In the genomic region with DNA sequence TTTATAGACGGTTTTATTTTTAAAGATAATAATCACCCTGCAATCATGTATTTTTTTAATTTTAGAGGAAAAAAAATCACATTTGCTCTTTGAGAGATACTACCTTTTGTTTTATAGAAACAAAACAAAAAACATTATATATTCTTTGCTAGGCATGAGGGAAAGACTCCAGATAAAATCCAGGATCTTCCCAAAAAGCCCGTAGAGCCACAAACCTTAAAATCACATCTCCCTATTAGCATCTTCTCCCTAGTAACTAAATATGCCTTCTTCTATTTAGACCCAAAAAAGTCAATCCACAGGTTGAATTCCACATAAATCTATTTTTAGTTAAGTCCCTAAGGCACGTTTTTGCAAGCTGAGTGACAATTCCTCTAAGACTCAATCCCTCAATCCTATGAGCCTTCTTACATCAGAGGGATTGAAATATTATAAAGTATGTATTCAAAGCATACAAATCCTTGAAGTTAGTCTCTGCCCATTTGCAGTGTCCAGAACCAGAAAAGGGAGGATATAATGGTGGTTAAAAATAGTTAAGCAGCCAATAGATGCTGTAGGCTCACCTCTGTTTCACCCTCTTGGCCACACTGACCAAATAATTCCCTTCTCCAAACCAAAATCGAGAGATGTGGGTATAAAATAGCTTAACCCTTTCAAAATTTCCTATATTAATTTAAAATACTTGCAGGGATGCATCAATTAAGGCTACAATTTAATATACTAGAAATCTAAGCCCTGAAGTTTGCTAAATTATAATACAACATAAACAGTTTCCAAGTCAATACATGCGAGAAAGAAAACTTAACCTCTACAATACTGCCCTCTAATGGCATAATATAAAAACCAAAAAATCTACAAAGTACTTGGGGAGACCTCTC, we compare ENCODE assay signal across 8 cellular contexts.
DNase-seq lines count a peak whose midpoint lies in the region; ATAC-seq and TF ChIP-seq lines count a peak whose summit lies in the region.

No MANE protein-coding gene starts in this region.

- no peaks in the 10 kb centered on the region for H3K9me3 Mint-ChIP-seq in effector memory CD8-positive, alpha-beta T cell

- CTCF ChIA-PET in RWPE1 (lab: Yijun Ruan, JAX) = interaction anchor here (0.6 to 1.9 kb wide), 8 partner anchors 13 to 529 kb away, joined by 3 to 11 read pairs (median 4); no protein-coding TSS in a partner anchor

- ATAC-seq in effector memory CD8-positive, alpha-beta T cell (replicated peaks) = peak; percentile 29

- H3K4me1 ChIP-seq in HUES64 (ENCODE audit: insufficient read depth, low read length) (peaks cover 11% of the 10 kb centered on the region), muscle layer of duodenum (ENCODE audit: control insufficient read depth in 1 of 2, insufficient read depth in 2 of 2, low read length in 2 of 2) (peaks cover 6 to 26% of the 10 kb centered on the region in 2 donors)

- H3K4me1 Mint-ChIP-seq in effector memory CD8-positive, alpha-beta T cell (ENCODE audit: low read depth in 2 of 2) = peaks cover 19 to 29% of the 10 kb centered on the region in 2 donors

- peaks cover 12% of the 10 kb centered on the region for H3K36me3 Mint-ChIP-seq in effector memory CD8-positive, alpha-beta T cell (ENCODE audit: insufficient read depth)

- TF ChIP-seq CTCF in RWPE1 (conservative IDR thresholded peaks at IDR 0.05; ENCODE audit: low read depth) = peak; percentile 54

- peak overlapping the region; percentile 88 to 90 for H3K4me3 Mint-ChIP-seq in effector memory CD8-positive, alpha-beta T cell

- peak overlapping the region; percentile 90; the same call in 1 of the 2 replicates for H3K27ac ChIP-seq in HUES64 (ENCODE audit: low read depth, low read length)
- H3K27ac ChIP-seq in RWPE1 = peak overlapping the region; percentile 93
- H3K27ac ChIP-seq in muscle layer of duodenum (ENCODE audit: low read length) = peak overlapping the region; percentile 76

- DNase-seq in DMS 273 (lab: John Stamatoyannopoulos, UW; ENCODE audit: unreplicated experiment) (peak; percentile 66), RWPE1 (ENCODE audit: low spot score) (no peak), mucosa of gallbladder (ENCODE audit: low spot score) (no peak), nucleus accumbens (lab: John Stamatoyannopoulos, UW) (no peak)
- no peak for DNase-seq in effector memory CD8-positive, alpha-beta T cell
- no peak for DNase-seq in stimulated activated CD4-positive, alpha-beta T cell treated with anti-CD3 and anti-CD28 coated beads, Interleukin-1b, Interleukin-23, amount 100 ng/mL, for 48 hours

- H3K27me3 ChIP-seq in HUES64 (ENCODE audit: insufficient read depth, low read length) (no peaks in the 10 kb centered on the region), muscle layer of duodenum (ENCODE audit: low read depth, low read length) (no peaks in the 10 kb centered on the region)

- H3K9me3 ChIP-seq in HUES64 (ENCODE audit: insufficient read depth, low read depth, low read length) (no peaks in the 10 kb centered on the region), muscle layer of duodenum (ENCODE audit: control insufficient read depth in 1 of 2, low read length in 2 of 2) (no peaks in the 10 kb centered on the region)

- peak overlapping the region; percentile 83 for H3K4me3 ChIP-seq in HUES64 (ENCODE audit: low read length)
- peak overlapping the region; percentile 49 to 86 for H3K4me3 ChIP-seq in muscle layer of duodenum (ENCODE audit: low read depth in 1 of 2, low read length in 2 of 2)

- 44% methylated on average over 3 of the region's 5 CpGs for WGBS in HUES64

- POLR2A ChIA-PET in RWPE1 (lab: Yijun Ruan, JAX; ENCODE audit: low non-redundant PET) = interaction anchor here (0.5 to 1.2 kb wide), 8 partner anchors 115 to 537 kb away, joined by 3 to 11 read pairs (median 3); no protein-coding TSS in a partner anchor

- peak overlapping the region; percentile 86 for H3K9ac ChIP-seq in HUES64 (ENCODE audit: low read depth, low read length)

- peak overlapping the region; percentile 90 for H3K27ac Mint-ChIP-seq in effector memory CD8-positive, alpha-beta T cell

- H3K27me3 Mint-ChIP-seq in effector memory CD8-positive, alpha-beta T cell = no peaks in the 10 kb centered on the region

- H3K36me3 ChIP-seq in HUES64 (ENCODE audit: insufficient read depth, low read length) (peaks cover 23% of the 10 kb centered on the region), muscle layer of duodenum (ENCODE audit: control insufficient read depth in 1 of 2, insufficient read depth in 2 of 2, low read length in 2 of 2) (peaks cover 20 to 27% of the 10 kb centered on the region in 2 donors)
